In genomic region chr17:81398855-81399451, GRCh38 we compare ENCODE assay signal across 8 cellular contexts. TPM values are rescaled to one million over a fixed set of nuclear protein-coding genes. Genes with fewer than 3 reads are reported as not detected.
DNase-seq lines count a peak whose midpoint lies in the region; ATAC-seq, FAIRE-seq and TF ChIP-seq lines count a peak whose summit lies in the region.

No MANE protein-coding gene starts in this region.

- peak overlapping the region; percentile 96 for H3K27ac Mint-ChIP-seq in mesothelial cell of epicardium

- H3K4me3 Mint-ChIP-seq in mesothelial cell of epicardium, result peak overlapping the region; percentile 82

- H3K4me3 ChIP-seq in A549, result peak overlapping the region; percentile 76
- peak overlapping the region; percentile 60 to 90 (median 82) for H3K4me3 ChIP-seq in breast epithelium

- 3% methylated on average over 25 of the region's 51 CpGs for WGBS in A549 (ENCODE audit: missing lambda C conversion rate)

- TF ChIP-seq POLR2A in A549 (IDR thresholded peaks at IDR 0.05; ENCODE audit: low read length) (peak; percentile 19; the same call in 1 of the 2 replicates), breast epithelium (IDR thresholded peaks at IDR 0.05) (no peak)

- TF ChIP-seq RAD21 in A549 (conservative IDR thresholded peaks at IDR 0.05 in 1 of 2, IDR thresholded peaks at IDR 0.05 in 1 of 2), result no peak

- no peak for ATAC-seq in A549
- no peak for ATAC-seq in GM21360 (IDR thresholded peaks at IDR 0.05; ENCODE audit: unreplicated experiment)
- no peak for ATAC-seq in GM19035 (IDR thresholded peaks at IDR 0.05; ENCODE audit: unreplicated experiment)

- intact Hi-C loops in breast epithelium (cut with DNase I; ENCODE audit: low total_unique reads), result no loop called here

- H3K9me3 Mint-ChIP-seq in mesothelial cell of epicardium, result no peaks in the 10 kb centered on the region

- H3K36me3 ChIP-seq in breast epithelium, result no peaks in the 10 kb centered on the region

- peak in 1 of 2 experiments; percentile 60 for DNase-seq in A549 (ENCODE audit: low read depth in 1 of 2, low spot score in 1 of 2)
- peak; percentile 28 for DNase-seq in HT-29 (ENCODE audit: low spot score)
- no peak for DNase-seq in breast epithelium (ENCODE audit: low spot score in 2 of 2)
- DNase-seq in mesothelial cell of epicardium (ENCODE audit: low spot score in 2 of 2, unreplicated experiment in 2 of 2), result no peak
- DNase-seq in NCI-H2171 treated with DMSO at 0.1 percent for 48 hours (lab: John Stamatoyannopoulos, UW), result no peak
- DNase-seq in NCI-H2029 (lab: John Stamatoyannopoulos, UW), result no peak

- CTCF ChIA-PET in A549 (lab: Yijun Ruan, JAX), result interaction anchor here (0.6 to 8.6 kb wide), 16 partner anchors 10 to 1588 kb away, joined by 3 to 121 read pairs (median 6); no protein-coding TSS in a partner anchor

- peak overlapping the region; percentile 94 to 98 for H3K27ac ChIP-seq in A549
- peak overlapping the region; percentile 90 to 92 for H3K27ac ChIP-seq in breast epithelium

- no peak for TF ChIP-seq EP300 in A549 (IDR thresholded peaks at IDR 0.05)

- H3K36me3 Mint-ChIP-seq in mesothelial cell of epicardium, result no peaks in the 10 kb centered on the region

- no peak for FAIRE-seq in A549 (lab: Jason Lieb, UNC)

- POLR2A ChIA-PET in A549 (lab: Yijun Ruan, JAX), result interaction anchor here (0.9 to 5.9 kb wide), 3 partner anchors 22 to 116 kb away, joined by 4 to 107 read pairs (median 4); no protein-coding TSS in a partner anchor

- TF ChIP-seq CTCF in A549 (IDR thresholded peaks at IDR 0.05) (no peak), breast epithelium (IDR thresholded peaks at IDR 0.05) (no peak), mesothelial cell of epicardium (IDR thresholded peaks at IDR 0.05; ENCODE audit: unreplicated experiment) (no peak)

- peaks cover 49% of the 10 kb centered on the region for H3K4me1 ChIP-seq in A549
- peaks cover 13 to 16% of the 10 kb centered on the region in 2 donors for H3K4me1 ChIP-seq in breast epithelium

- no peaks in the 10 kb centered on the region for H3K27me3 Mint-ChIP-seq in mesothelial cell of epicardium (ENCODE audit: low read depth)

- peak overlapping the region; percentile 92 for H3K4me2 ChIP-seq in A549

- H3K27me3 ChIP-seq in breast epithelium, result no peaks in the 10 kb centered on the region

- H3K9me3 ChIP-seq in A549 (no peaks in the 10 kb centered on the region), breast epithelium (no peaks in the 10 kb centered on the region)

- peaks cover 64% of the 10 kb centered on the region for H3K4me1 Mint-ChIP-seq in mesothelial cell of epicardium

TF ChIP-seq in A549, 52 proteins besides CTCF, POLR2A, EP300 and RAD21:
- TF ChIP-seq MAX (IDR thresholded peaks at IDR 0.05), result peak; percentile 55
- TF ChIP-seq RARB (CRISPR knock-in tag; IDR thresholded peaks at IDR 0.05), result no peak
TF ChIP-seq in A549: peak in this region for 1.

RNA-seq across cellular contexts. Expression of gene BAHCC1, which starts 3.7 kb away (rescaled TPM):
- polyA plus RNA-seq in A549 (2011; rRNA removed), result 2.1 and 2.6 TPM in 2 replicates
- polyA plus RNA-seq in A549 (2012; cell fraction: cytosol; rRNA removed), result 7.4 and 8.4 TPM in 2 replicates
- polyA plus RNA-seq in A549 (2012; cell fraction: nucleus; rRNA removed), result 27.4 and 38.1 TPM in 2 replicates
- polyA plus RNA-seq in A549 (2017; fragmentation: RNase III; extraction: RNeasy Plus Mini Kit Qiagen cat#74134 plus additional on column Dnase treatment), result 5.2 to 5.9 TPM (median 5.8 TPM) in 3 replicates
- 2.6 and 3.5 TPM in 2 replicates for polyA minus RNA-seq in A549 (2011; rRNA and poly(A)+ RNA removed)
- total RNA-seq in HT-29 (2014; rRNA removed; shearing (Covaris generic)), result 10.4 and 11.6 TPM in 2 replicates
- total RNA-seq in breast epithelium, result 10 to 100 TPM in 2 of 3 donors, 1 to 10 TPM in 1; 7.4 to 17.0 (median 11.7) TPM
- 34.9 to 36.4 TPM (median 35.1 TPM) in 3 replicates for total RNA-seq in mesothelial cell of epicardium
